Comparison of ENCODE assay signal across 27 cellular contexts in genomic region chr6:168208436-168208835, GRCh38.
"Had no signal": no experiment of that assay in that cellular context is flagged by ENCODE, and none has a peak within 500 bp of the region (broad histone marks: within the 10 kb centered on the region; RNA-seq: fewer than 3 reads in every experiment).

No MANE protein-coding gene starts in this region.

- H3K27ac Mint-ChIP-seq: naive thymus-derived CD8-positive, alpha-beta T cell; natural killer cell treated with Interleukin-12 subunit alpha and Interleukin-12 subunit beta and Interleukin-15 and Interleukin-18, amount 100 ng/mL, for 72 hours; progenitor cell of endocrine pancreas; stimulated activated effector memory CD8-positive, alpha-beta T cell treated with anti-CD3 and anti-CD28 coated beads, Interleukin-12 subunit alpha, Interleukin-12 subunit beta, amount 100 ng/mL, for 72 hours; stimulated activated naive B cell treated with anti-CD40 and anti-IgM and Interleukin-4, amounts not matched to agents 10 μg/mL and 1 μg/mL and 100 μg/mL, for 72 hours; stimulated activated naive CD8-positive, alpha-beta T cell treated with anti-CD3 and anti-CD28 coated beads, Interleukin-15, Interleukin-2, amounts not matched to agents 100 ng/mL and 50 ng/mL, for 24 hours had no signal

- H3K9me3 ChIP-seq: neutrophil, pancreas, right lobe of liver, stomach, thoracic aorta, thyroid gland, upper lobe of left lung, vagina had no signal

- H3K36me3 Mint-ChIP-seq: naive thymus-derived CD8-positive, alpha-beta T cell; natural killer cell treated with Interleukin-12 subunit alpha and Interleukin-12 subunit beta and Interleukin-15 and Interleukin-18, amount 100 ng/mL, for 72 hours; stimulated activated effector memory CD8-positive, alpha-beta T cell treated with anti-CD3 and anti-CD28 coated beads, Interleukin-12 subunit alpha, Interleukin-12 subunit beta, amount 100 ng/mL, for 72 hours had no signal

- H3K4me3 Mint-ChIP-seq: naive thymus-derived CD8-positive, alpha-beta T cell; natural killer cell treated with Interleukin-12 subunit alpha and Interleukin-12 subunit beta and Interleukin-15 and Interleukin-18, amount 100 ng/mL, for 72 hours; neural crest cell; stimulated activated effector memory CD8-positive, alpha-beta T cell treated with anti-CD3 and anti-CD28 coated beads, Interleukin-12 subunit alpha, Interleukin-12 subunit beta, amount 100 ng/mL, for 72 hours; stimulated activated naive B cell treated with anti-CD40 and anti-IgM and Interleukin-4, amounts not matched to agents 10 μg/mL and 1 μg/mL and 100 μg/mL, for 72 hours; stimulated activated naive CD8-positive, alpha-beta T cell treated with anti-CD3 and anti-CD28 coated beads, Interleukin-15, Interleukin-2, amounts not matched to agents 100 ng/mL and 50 ng/mL, for 24 hours had no signal

- H3K9me3 Mint-ChIP-seq: natural killer cell treated with Interleukin-12 subunit alpha and Interleukin-12 subunit beta and Interleukin-15 and Interleukin-18, amount 100 ng/mL, for 72 hours; stimulated activated effector memory CD8-positive, alpha-beta T cell treated with anti-CD3 and anti-CD28 coated beads, Interleukin-12 subunit alpha, Interleukin-12 subunit beta, amount 100 ng/mL, for 72 hours; stimulated activated naive CD8-positive, alpha-beta T cell treated with anti-CD3 and anti-CD28 coated beads, Interleukin-15, Interleukin-2, amounts not matched to agents 100 ng/mL and 50 ng/mL, for 24 hours had no signal

- ATAC-seq: naive thymus-derived CD8-positive, alpha-beta T cell; natural killer cell treated with Interleukin-12 subunit alpha and Interleukin-12 subunit beta and Interleukin-15 and Interleukin-18, amount 100 ng/mL, for 72 hours; pancreas; psoas muscle; right cardiac atrium; stimulated activated effector memory CD8-positive, alpha-beta T cell treated with anti-CD3 and anti-CD28 coated beads, Interleukin-12 subunit alpha, Interleukin-12 subunit beta, amount 100 ng/mL, for 72 hours; stimulated activated naive B cell treated with anti-CD40 and anti-IgM and Interleukin-4, amounts not matched to agents 10 μg/mL and 1 μg/mL and 100 μg/mL, for 72 hours had no signal

- H3K27me3 ChIP-seq: neutrophil, pancreas, right lobe of liver, stomach, thyroid gland, tibial nerve, upper lobe of left lung, vagina had no signal

- H3K27me3 Mint-ChIP-seq: progenitor cell of endocrine pancreas; stimulated activated naive B cell treated with anti-CD40 and anti-IgM and Interleukin-4, amounts not matched to agents 10 μg/mL and 1 μg/mL and 100 μg/mL, for 72 hours; stimulated activated naive CD8-positive, alpha-beta T cell treated with anti-CD3 and anti-CD28 coated beads, Interleukin-15, Interleukin-2, amounts not matched to agents 100 ng/mL and 50 ng/mL, for 24 hours had no signal

- H3K36me3 ChIP-seq: neutrophil, pancreas, right lobe of liver, stomach, thoracic aorta, thyroid gland, tibial nerve, upper lobe of left lung, vagina had no signal

- H3K27ac ChIP-seq: neutrophil, pancreas, psoas muscle, right lobe of liver, skin epidermis, stomach, thoracic aorta, thyroid gland, tibial nerve, upper lobe of left lung, vagina had no signal

- DNase-seq: naive thymus-derived CD8-positive, alpha-beta T cell; nucleus accumbens; pancreas; psoas muscle; right cardiac atrium; right lobe of liver; stimulated activated CD4-positive, alpha-beta T cell treated with anti-CD3 and anti-CD28 coated beads, Interleukin-15, amount 100 ng/mL, for 24 hours; stimulated activated CD4-positive, alpha-beta T cell treated with anti-CD3 and anti-CD28 coated beads, Interleukin-2, amount 100 ng/mL, for 24 hours; stimulated activated CD4-positive, alpha-beta T cell treated with anti-CD3 and anti-CD28 coated beads, Interleukin-2, amount 100 ng/mL, for 48 hours; stimulated activated CD4-positive, alpha-beta T cell treated with anti-CD3 and anti-CD28 coated beads, Interleukin-4, amount 100 ng/mL, for 24 hours; stimulated activated naive B cell treated with anti-CD40 and anti-IgM and Interleukin-4, amounts not matched to agents 10 μg/mL and 1 μg/mL and 100 μg/mL, for 72 hours; stimulated activated naive CD4-positive, alpha-beta T cell treated with Interleukin-2 at 50 U/mL for 16 hours; stomach; thyroid gland; trophoblast cell; upper lobe of left lung had no signal

- H3K4me1 Mint-ChIP-seq: naive thymus-derived CD8-positive, alpha-beta T cell; stimulated activated effector memory CD8-positive, alpha-beta T cell treated with anti-CD3 and anti-CD28 coated beads, Interleukin-12 subunit alpha, Interleukin-12 subunit beta, amount 100 ng/mL, for 72 hours; stimulated activated naive B cell treated with anti-CD40 and anti-IgM and Interleukin-4, amounts not matched to agents 10 μg/mL and 1 μg/mL and 100 μg/mL, for 72 hours had no signal

- H3K4me2 ChIP-seq: smooth muscle cell had no signal

- H3K4me3 ChIP-seq: pancreas, psoas muscle, right lobe of liver, skin epidermis, smooth muscle cell, stomach, thoracic aorta, thyroid gland, tibial nerve, upper lobe of left lung, vagina had no signal

- H3K4me1 ChIP-seq: pancreas, psoas muscle, right lobe of liver, stomach, tibial nerve, upper lobe of left lung, vagina had no signal
